ENCODE assay signal across 9 cellular contexts in the genomic region with DNA sequence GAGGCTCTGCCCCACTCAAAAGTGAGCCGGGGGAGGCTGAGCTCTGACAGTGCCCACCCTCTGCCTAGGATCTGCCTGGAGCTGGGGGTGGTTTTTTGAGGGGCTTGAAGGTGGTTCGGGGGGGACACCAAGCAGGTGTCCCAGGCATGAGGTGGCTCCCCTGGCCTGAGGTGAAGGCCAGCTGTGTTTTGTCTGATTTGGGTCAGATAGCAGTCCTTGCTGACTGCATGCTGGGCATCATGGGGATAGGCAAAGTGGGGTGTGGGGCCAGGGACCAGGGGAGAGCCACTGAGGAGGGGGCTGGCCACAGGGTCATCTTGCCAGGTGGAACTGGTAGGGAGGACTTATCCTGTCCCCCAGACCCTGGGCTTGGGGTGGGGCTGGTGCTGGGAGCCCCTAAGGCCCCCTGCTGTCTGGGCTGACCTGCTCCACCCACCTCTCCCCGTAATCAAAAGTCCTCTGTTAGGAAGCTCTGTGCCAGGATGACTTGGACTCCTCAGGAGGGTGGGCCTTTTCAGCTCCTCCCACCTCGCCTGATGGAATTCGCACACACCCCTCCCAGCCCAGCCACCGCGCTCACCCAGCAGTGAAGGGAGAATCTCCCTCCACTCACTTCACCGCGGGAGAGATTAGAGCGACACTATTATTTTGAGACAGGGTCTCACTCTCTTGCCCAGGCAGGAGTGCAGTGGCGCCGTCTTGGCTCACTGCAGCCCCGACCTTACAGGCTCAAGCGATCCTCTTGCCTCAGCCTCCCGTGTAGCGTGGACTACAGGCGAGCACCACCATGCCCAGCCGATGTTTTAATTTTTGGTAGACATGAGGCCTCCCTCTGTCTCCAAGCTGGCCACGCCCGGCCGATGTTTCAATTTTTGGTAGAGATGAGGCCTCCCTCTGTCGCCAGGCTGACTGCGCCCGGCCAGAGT. TPM values are rescaled to one million over a fixed set of nuclear protein-coding genes. Genes with fewer than 3 reads are reported as not detected.
DNase-seq lines count a peak whose midpoint lies in the region; ATAC-seq, FAIRE-seq and TF ChIP-seq lines count a peak whose summit lies in the region.
"Had no signal": no experiment of that assay in that cellular context is flagged by ENCODE, and none has a peak within 500 bp of the region (broad histone marks: within the 10 kb centered on the region; RNA-seq: fewer than 3 reads in every experiment).

No MANE protein-coding gene starts in this region.

- BruUV-seq in A673 (replicated peaks; lab: Mats Ljungman, UMichigan), result no TSS peak

- peaks cover 34% of the 10 kb centered on the region for H3K4me1 ChIP-seq in A673 (ENCODE audit: insufficient read depth, low read length, poor library complexity, severe bottlenecking)
- peaks cover 21% of the 10 kb centered on the region for H3K4me1 ChIP-seq in keratinocyte (ENCODE audit: control insufficient read depth, extremely low read depth, insufficient read depth, low read length)

- no peaks in the 10 kb centered on the region for H3K9me3 Mint-ChIP-seq in activated naive CD8-positive, alpha-beta T cell treated with anti-CD3 and anti-CD28 coated beads for 36 hours

- ATAC-seq in GM18511 (IDR thresholded peaks at IDR 0.05; ENCODE audit: unreplicated experiment), result no peak

- dilution Hi-C loops in keratinocyte (cut with MboI; ENCODE audit: extremely low pct_ligation_motif_present, low sequenced_read_pairs), result no loop called here

- TF ChIP-seq CTCF in A673 (conservative IDR thresholded peaks at IDR 0.05; ENCODE audit: low read depth, low read length) (no peak), keratinocyte (optimal IDR thresholded peaks at IDR 0.05 in 1 of 3, IDR thresholded peaks at IDR 0.05 in 1 of 3, conservative IDR thresholded peaks at IDR 0.05 in 1 of 3; ENCODE audit: extremely low read depth in 1 of 3, insufficient read depth in 2 of 3, low read length in 3 of 3) (no peak), GM20000 (IDR thresholded peaks at IDR 0.05; ENCODE audit: extremely low read depth, missing control alignments) (no peak)

- peak; percentile 74 for FAIRE-seq in keratinocyte (lab: Jason Lieb, UNC)
- FAIRE-seq: GM19239 had no signal

- H3K9me3 ChIP-seq in A673 (ENCODE audit: low read depth, low read length, poor library complexity, severe bottlenecking), result no peaks in the 10 kb centered on the region
- H3K9me3 ChIP-seq in keratinocyte (ENCODE audit: control insufficient read depth, low read depth, low read length), result no peaks in the 10 kb centered on the region

- peaks cover 2% of the 10 kb centered on the region for H3K4me1 Mint-ChIP-seq in activated naive CD8-positive, alpha-beta T cell treated with anti-CD3 and anti-CD28 coated beads for 36 hours

- DNase-seq in A673 (ENCODE audit: low spot score), result peak; percentile 90
- peak; percentile 95 for DNase-seq in H7
- DNase-seq in activated naive CD8-positive, alpha-beta T cell treated with anti-CD3 and anti-CD28 coated beads for 36 hours, result no peak
- DNase-seq in keratinocyte (ENCODE audit: low read depth, low spot score), result no peak
- DNase-seq in UCSD-AML1 (lab: John Stamatoyannopoulos, UW; ENCODE audit: unreplicated experiment), result no peak
- no peak for DNase-seq in NCI-H510A (lab: John Stamatoyannopoulos, UW)
- DNase-seq in GM20000 (ENCODE audit: low spot score), result no peak

- peak overlapping the region; percentile 38 for H3K27ac ChIP-seq in A673 (ENCODE audit: low read depth, low read length, poor library complexity, severe bottlenecking)
- H3K27ac ChIP-seq in keratinocyte (ENCODE audit: control insufficient read depth, insufficient read depth, low read length), result no peak overlapping the region

- no peaks in the 10 kb centered on the region for H3K9me1 ChIP-seq in keratinocyte (ENCODE audit: control insufficient read depth, extremely low read depth, insufficient read depth, low read length)

- H3K36me3 ChIP-seq in A673 (ENCODE audit: insufficient read depth, low read length, poor library complexity, severe bottlenecking) (peaks cover 16% of the 10 kb centered on the region), H7 (replicated peaks; ENCODE audit: control insufficient read depth, insufficient read depth, low read length) (peaks cover 4% of the 10 kb centered on the region), keratinocyte (ENCODE audit: control insufficient read depth in 2 of 2, extremely low read depth in 1 of 2, insufficient read depth in 2 of 2, low read length in 2 of 2) (peaks cover 0 to 15% of the 10 kb centered on the region in 2 experiments)

- peak overlapping the region; percentile 60 for H3K4me2 ChIP-seq in keratinocyte (ENCODE audit: control insufficient read depth, extremely low read depth, insufficient read depth, low read depth, low read length)

- intact Hi-C loops in A673 (cut with micrococcal nuclease; ENCODE audit: unreplicated experiment), result no loop called here

- H3K27me3 ChIP-seq in A673 (replicated peaks; ENCODE audit: insufficient read depth, low read depth, low read length, poor library complexity), result peaks cover 2% of the 10 kb centered on the region
- peaks cover 8% of the 10 kb centered on the region for H3K27me3 ChIP-seq in H7 (ENCODE audit: control insufficient read depth, insufficient read depth, low read length)
- H3K27me3 ChIP-seq in keratinocyte (ENCODE audit: control insufficient read depth, extremely low read depth, insufficient read depth, low read length), result peaks cover 39% of the 10 kb centered on the region

- no peaks in the 10 kb centered on the region for H3K79me2 ChIP-seq in keratinocyte (ENCODE audit: control insufficient read depth, insufficient read depth, low read length)

- CTCF ChIA-PET in A673 (lab: Charles Lee), result interaction anchor here (0.5 kb wide), 1 partner anchor 9 kb away, joined by 6 read pairs; no protein-coding TSS in a partner anchor

- no peak overlapping the region for H3K9ac ChIP-seq in keratinocyte (ENCODE audit: control insufficient read depth, extremely low read depth, insufficient read depth, low read length)

- POLR2A ChIA-PET in A673 (lab: Charles Lee; ENCODE audit: low non-redundant PET), result no interaction called here

- peaks cover 28% of the 10 kb centered on the region for H3K27me3 Mint-ChIP-seq in activated naive CD8-positive, alpha-beta T cell treated with anti-CD3 and anti-CD28 coated beads for 36 hours

- H3K27ac Mint-ChIP-seq in activated naive CD8-positive, alpha-beta T cell treated with anti-CD3 and anti-CD28 coated beads for 36 hours, result peak overlapping the region; percentile 8

- no peak overlapping the region for H3K4me3 ChIP-seq in A673 (ENCODE audit: low read depth, low read length, poor library complexity, severe bottlenecking)
- H3K4me3 ChIP-seq in H7 (ENCODE audit: insufficient read depth, low read depth, low read length), result peak overlapping the region; percentile 63
- no peak overlapping the region for H3K4me3 ChIP-seq in keratinocyte (ENCODE audit: control insufficient read depth in 2 of 3, extremely low read depth in 1 of 3, insufficient read depth in 2 of 3, low read depth in 1 of 3, low read length in 3 of 3)

- no peak overlapping the region for H3K4me3 Mint-ChIP-seq in activated naive CD8-positive, alpha-beta T cell treated with anti-CD3 and anti-CD28 coated beads for 36 hours

- no peak overlapping the region for H2AFZ ChIP-seq in keratinocyte (ENCODE audit: control insufficient read depth, low read length)

- peaks cover 5% of the 10 kb centered on the region for H3K36me3 Mint-ChIP-seq in activated naive CD8-positive, alpha-beta T cell treated with anti-CD3 and anti-CD28 coated beads for 36 hours

- H4K20me1 ChIP-seq in keratinocyte (ENCODE audit: control insufficient read depth, extremely low read depth, insufficient read depth, low read length), result peaks cover 4% of the 10 kb centered on the region

RNA-seq across cellular contexts. Expression of gene COL9A3, which starts 1.5 kb away (rescaled TPM):
- total RNA-seq in A673 (2021), result 8.4 and 11.7 TPM in 2 replicates
- total RNA-seq in H7 (2014; rRNA removed; shearing (Covaris generic)), result 131 and 139 TPM in 2 replicates
- 1 to 10 TPM in 1 of 2 experiments, under 1 TPM in 1; 0.35 to 1.0 TPM for total RNA-seq in activated naive CD8-positive, alpha-beta T cell treated with anti-CD3 and anti-CD28 coated beads for 36 hours
- polyA plus RNA-seq in keratinocyte, result 2.7 to 4.8 TPM (median 3.6 TPM) in 3 replicates
- polyA plus RNA-seq in keratinocyte (2011; ENCODE audit: low read depth), result 0.36 TPM
- 1.7 and 3.6 TPM in 2 replicates for polyA plus RNA-seq in keratinocyte (2011; cell fraction: cytosol; rRNA removed)
- 2.0 and 2.6 TPM in 2 replicates for polyA plus RNA-seq in keratinocyte (2011; cell fraction: nucleus; rRNA removed)
- polyA plus RNA-seq in keratinocyte (2012; ENCODE audit: low replicate concordance), result 1.5 and 7.3 TPM in 2 replicates
- polyA minus RNA-seq in keratinocyte, result 0.23 to 0.61 TPM in 2 of 3 replicates, not detected in the other
- polyA minus RNA-seq in keratinocyte (2011; cell fraction: cytosol; rRNA and poly(A)+ RNA removed), result 5.4 TPM
- polyA minus RNA-seq in keratinocyte (2011; cell fraction: nucleus; rRNA and poly(A)+ RNA removed), result 0.47 and 0.84 TPM in 2 replicates

RNA-seq across cellular contexts. Expression of gene OGFR, which starts 10.7 kb away (rescaled TPM):
- 46.1 and 47.7 TPM in 2 replicates for total RNA-seq in A673 (2021)
- total RNA-seq in H7 (2014; rRNA removed; shearing (Covaris generic)), result 50.1 and 57.1 TPM in 2 replicates
- total RNA-seq in activated naive CD8-positive, alpha-beta T cell treated with anti-CD3 and anti-CD28 coated beads for 36 hours, result 10 to 100 TPM; 66.1 to 69.9 TPM
- 29.8 to 39.8 TPM (median 31.5 TPM) in 3 replicates for polyA plus RNA-seq in keratinocyte
- 12.8 TPM for polyA plus RNA-seq in keratinocyte (2011; ENCODE audit: low read depth)
- 17.3 and 32.5 TPM in 2 replicates for polyA plus RNA-seq in keratinocyte (2011; cell fraction: cytosol; rRNA removed)
- 43.7 and 47.3 TPM in 2 replicates for polyA plus RNA-seq in keratinocyte (2011; cell fraction: nucleus; rRNA removed)
- polyA plus RNA-seq in keratinocyte (2012; ENCODE audit: low replicate concordance), result 10.9 and 37.3 TPM in 2 replicates
- 17.8 to 29.0 TPM (median 26.5 TPM) in 3 replicates for polyA minus RNA-seq in keratinocyte
- polyA minus RNA-seq in keratinocyte (2011; cell fraction: cytosol; rRNA and poly(A)+ RNA removed), result 44.1 TPM
- polyA minus RNA-seq in keratinocyte (2011; cell fraction: nucleus; rRNA and poly(A)+ RNA removed), result 20.3 and 22.1 TPM in 2 replicates

RNA-seq across cellular contexts. Expression of gene MRGBP, which starts 19.1 kb away (rescaled TPM):
- total RNA-seq in A673 (2021), result 26.5 and 27.9 TPM in 2 replicates
- 28.3 and 28.5 TPM in 2 replicates for total RNA-seq in H7 (2014; rRNA removed; shearing (Covaris generic))
- 10 to 100 TPM; 19.3 to 19.8 TPM for total RNA-seq in activated naive CD8-positive, alpha-beta T cell treated with anti-CD3 and anti-CD28 coated beads for 36 hours
- 12.3 to 15.6 TPM (median 15.0 TPM) in 3 replicates for polyA plus RNA-seq in keratinocyte
- polyA plus RNA-seq in keratinocyte (2011; ENCODE audit: low read depth), result 5.1 TPM
- polyA plus RNA-seq in keratinocyte (2011; cell fraction: cytosol; rRNA removed), result 10.0 and 15.3 TPM in 2 replicates
- 12.3 and 13.1 TPM in 2 replicates for polyA plus RNA-seq in keratinocyte (2011; cell fraction: nucleus; rRNA removed)
- polyA plus RNA-seq in keratinocyte (2012; ENCODE audit: low replicate concordance), result 9.0 and 16.4 TPM in 2 replicates
- 8.1 to 12.9 TPM (median 8.4 TPM) in 3 replicates for polyA minus RNA-seq in keratinocyte
- polyA minus RNA-seq in keratinocyte (2011; cell fraction: cytosol; rRNA and poly(A)+ RNA removed), result 12.9 TPM
- 3.9 TPM in 2 replicates for polyA minus RNA-seq in keratinocyte (2011; cell fraction: nucleus; rRNA and poly(A)+ RNA removed)

RNA-seq across cellular contexts. Expression of gene TCFL5, which starts 46.3 kb away (rescaled TPM):
- 13.9 and 16.1 TPM in 2 replicates for total RNA-seq in A673 (2021)
- 25.7 and 36.8 TPM in 2 replicates for total RNA-seq in H7 (2014; rRNA removed; shearing (Covaris generic))
- 1 to 10 TPM; 5.4 to 5.8 TPM for total RNA-seq in activated naive CD8-positive, alpha-beta T cell treated with anti-CD3 and anti-CD28 coated beads for 36 hours
- 9.9 to 14.6 TPM (median 14.5 TPM) in 3 replicates for polyA plus RNA-seq in keratinocyte
- polyA plus RNA-seq in keratinocyte (2011; ENCODE audit: low read depth), result 17.4 TPM
- 10.9 and 13.6 TPM in 2 replicates for polyA plus RNA-seq in keratinocyte (2011; cell fraction: cytosol; rRNA removed)
- polyA plus RNA-seq in keratinocyte (2011; cell fraction: nucleus; rRNA removed), result 10.4 and 11.7 TPM in 2 replicates
- polyA plus RNA-seq in keratinocyte (2012; ENCODE audit: low replicate concordance), result 9.6 and 10.0 TPM in 2 replicates
- 1.1 to 6.7 TPM (median 5.7 TPM) in 3 replicates for polyA minus RNA-seq in keratinocyte
- 18.0 TPM for polyA minus RNA-seq in keratinocyte (2011; cell fraction: cytosol; rRNA and poly(A)+ RNA removed)
- 2.8 and 4.6 TPM in 2 replicates for polyA minus RNA-seq in keratinocyte (2011; cell fraction: nucleus; rRNA and poly(A)+ RNA removed)

Comparison
In these comparisons a context has a peak if more than half of its experiments do, and no peak if none do; other contexts are left out.
1. DNase-seq: peak in A673 (single experiment) and H7 (single experiment); none in activated naive CD8-positive, alpha-beta T cell treated with anti-CD3 and anti-CD28 coated beads for 36 hours (single experiment), keratinocyte (single experiment), UCSD-AML1 (single experiment), NCI-H510A (single experiment) and GM20000 (single experiment).
2. RNA of gene COL9A3, which starts 1.5 kb away (total RNA-seq): 131 to 139 TPM in H7; 8.4 to 11.7 TPM in A673 and 0.35 to 1.0 TPM in activated naive CD8-positive, alpha-beta T cell treated with anti-CD3 and anti-CD28 coated beads for 36 hours; every median in the first group is over 10 times any median in the second.